8 cellular contexts compared by ENCODE assay signal in genomic region chr6:2763876-2764540, GRCh38. TPM values are rescaled to one million over a fixed set of nuclear protein-coding genes. Genes with fewer than 3 reads are reported as not detected.
DNase-seq lines count a peak whose midpoint lies in the region; ATAC-seq and TF ChIP-seq lines count a peak whose summit lies in the region.

No MANE protein-coding gene starts in this region.

- H3K36me3 ChIP-seq in iPS-20b (ENCODE audit: insufficient read depth, low read depth, low read length) (no peaks in the 10 kb centered on the region), testis (ENCODE audit: low read depth, missing control alignments) (no peaks in the 10 kb centered on the region)

- H3K4me1 Mint-ChIP-seq in activated CD4-positive, alpha-beta T cell treated with anti-CD3 and anti-CD28 coated beads for 36 hours, result peaks cover 42% of the 10 kb centered on the region
- H3K4me1 Mint-ChIP-seq in activated T-helper 2 cell treated with anti-CD3 and anti-CD28 coated beads, Interferon-gamma antibody, Interleukin-2, Interleukin-4, amounts not matched to agents 10 μg/mL and 5 μg/mL and 100 μg/mL, durations not matched to agents 14 hours and 24 hours and 36 hours (ENCODE audit: low read depth), result peaks cover 41% of the 10 kb centered on the region

- H3K4me3 Mint-ChIP-seq in activated CD4-positive, alpha-beta T cell treated with anti-CD3 and anti-CD28 coated beads for 36 hours, result peak overlapping the region; percentile 94
- H3K4me3 Mint-ChIP-seq in activated T-helper 2 cell treated with anti-CD3 and anti-CD28 coated beads, Interferon-gamma antibody, Interleukin-2, Interleukin-4, amounts not matched to agents 10 μg/mL and 5 μg/mL and 100 μg/mL, durations not matched to agents 14 hours and 24 hours and 36 hours (ENCODE audit: low read depth), result peak overlapping the region; percentile 90

- H3K4me3 ChIP-seq in iPS-20b (ENCODE audit: low read length) (peak overlapping the region; percentile 87), testis (peak overlapping the region; percentile 66 to 80)

- TF ChIP-seq CTCF in testis (IDR thresholded peaks at IDR 0.05), result no peak
- TF ChIP-seq CTCF in GM20000 (IDR thresholded peaks at IDR 0.05; ENCODE audit: extremely low read depth, missing control alignments), result no peak

- H3K27me3 Mint-ChIP-seq in activated CD4-positive, alpha-beta T cell treated with anti-CD3 and anti-CD28 coated beads for 36 hours, result no peaks in the 10 kb centered on the region
- H3K27me3 Mint-ChIP-seq in activated T-helper 2 cell treated with anti-CD3 and anti-CD28 coated beads, Interferon-gamma antibody, Interleukin-2, Interleukin-4, amounts not matched to agents 10 μg/mL and 5 μg/mL and 100 μg/mL, durations not matched to agents 14 hours and 24 hours and 36 hours (ENCODE audit: low read depth), result peaks cover 3% of the 10 kb centered on the region

- ATAC-seq in activated CD4-positive, alpha-beta T cell treated with anti-CD3 and anti-CD28 coated beads for 36 hours, result no peak
- no peak for ATAC-seq in GM18873 (IDR thresholded peaks at IDR 0.05; ENCODE audit: low FRiP score, unreplicated experiment)

- peak overlapping the region; percentile 98 for H3K27ac Mint-ChIP-seq in activated CD4-positive, alpha-beta T cell treated with anti-CD3 and anti-CD28 coated beads for 36 hours
- H3K27ac Mint-ChIP-seq in activated T-helper 2 cell treated with anti-CD3 and anti-CD28 coated beads, Interferon-gamma antibody, Interleukin-2, Interleukin-4, amounts not matched to agents 10 μg/mL and 5 μg/mL and 100 μg/mL, durations not matched to agents 14 hours and 24 hours and 36 hours, result peak overlapping the region; percentile 98

- H3K27ac ChIP-seq in iPS-20b (ENCODE audit: low read length), result no peak overlapping the region
- peak overlapping the region; percentile 87 to 94 for H3K27ac ChIP-seq in testis

- peaks cover 14% of the 10 kb centered on the region; the same call in 1 of the 2 replicates for H3K4me1 ChIP-seq in iPS-20b (ENCODE audit: insufficient read depth, low read length)
- H3K4me1 ChIP-seq in testis, result peaks cover 11% of the 10 kb centered on the region

- TF ChIP-seq POLR2A in testis (IDR thresholded peaks at IDR 0.05), result no peak

- CTCF ChIA-PET in activated CD4-positive, alpha-beta T cell treated with anti-CD3 and anti-CD28 coated beads for 36 hours (lab: Charles Lee), result interaction anchor here (0.6 to 6.5 kb wide), 9 partner anchors 8 to 1209 kb away, joined by 3 to 71 read pairs (median 4); partner anchors contain the start of gene MYLK4

- H3K9me3 Mint-ChIP-seq in activated CD4-positive, alpha-beta T cell treated with anti-CD3 and anti-CD28 coated beads for 36 hours (ENCODE audit: low read depth), result no peaks in the 10 kb centered on the region
- no peaks in the 10 kb centered on the region for H3K9me3 Mint-ChIP-seq in activated T-helper 2 cell treated with anti-CD3 and anti-CD28 coated beads, Interferon-gamma antibody, Interleukin-2, Interleukin-4, amounts not matched to agents 10 μg/mL and 5 μg/mL and 100 μg/mL, durations not matched to agents 14 hours and 24 hours and 36 hours

- H3K9me3 ChIP-seq in iPS-20b (ENCODE audit: insufficient read depth, low read depth, low read length), result no peaks in the 10 kb centered on the region
- no peaks in the 10 kb centered on the region for H3K9me3 ChIP-seq in testis

- H3K36me3 Mint-ChIP-seq in activated CD4-positive, alpha-beta T cell treated with anti-CD3 and anti-CD28 coated beads for 36 hours (ENCODE audit: low read depth), result peaks cover 19% of the 10 kb centered on the region
- H3K36me3 Mint-ChIP-seq in activated T-helper 2 cell treated with anti-CD3 and anti-CD28 coated beads, Interferon-gamma antibody, Interleukin-2, Interleukin-4, amounts not matched to agents 10 μg/mL and 5 μg/mL and 100 μg/mL, durations not matched to agents 14 hours and 24 hours and 36 hours (ENCODE audit: low read depth), result peaks cover 19% of the 10 kb centered on the region

- POLR2A ChIA-PET in activated CD4-positive, alpha-beta T cell treated with anti-CD3 and anti-CD28 coated beads for 36 hours (lab: Charles Lee), result interaction anchor here (0.7 to 1.0 kb wide), 3 partner anchors 78 to 112 kb away, joined by 3 to 4 read pairs (median 3); partner anchors contain the start of gene SERPINB1

- no peak for DNase-seq in activated CD4-positive, alpha-beta T cell treated with anti-CD3 and anti-CD28 coated beads for 36 hours
- DNase-seq in activated CD4-positive, alpha-beta T cell treated with anti-CD3 and anti-CD28 coated beads, Interleukin-2, amount 50 U/mL, for 1 hour, result no peak
- DNase-seq in activated T-helper 2 cell treated with anti-CD3 and anti-CD28 coated beads, Interferon-gamma antibody, Interleukin-2, Interleukin-4, amounts not matched to agents 10 μg/mL and 5 μg/mL and 100 μg/mL, durations not matched to agents 14 hours and 24 hours and 36 hours (ENCODE audit: low spot score), result no peak
- DNase-seq in testis (peak; percentile 34), GM20000 (ENCODE audit: low spot score) (no peak), SKM-1 treated with dmso at 0.1 percent for 144 hours (lab: John Stamatoyannopoulos, UW; ENCODE audit: unreplicated experiment) (no peak)

- H3K9ac ChIP-seq in iPS-20b (ENCODE audit: low read depth, low read length), result peak overlapping the region; percentile 79; the same call in 1 of the 2 replicates

- 50 to 64% methylated on average over 27 of the region's 27 CpGs for WGBS in testis, 2 donors

- intact Hi-C loops in activated CD4-positive, alpha-beta T cell treated with anti-CD3 and anti-CD28 coated beads for 36 hours (cut with DNase I, micrococcal nuclease), result loop anchor here (2.0 to 5.0 kb wide), 5 partner anchors 305 to 1373 kb away; partner anchors contain the start of genes FOXC1 (in 1 of the 2), PSMG4 (in 1 of the 2) and RIPK1 (in 1 of the 2)
- intact Hi-C loops in activated T-helper 2 cell treated with anti-CD3 and anti-CD28 coated beads, Interferon-gamma antibody, Interleukin-2, Interleukin-4, amounts not matched to agents 10 μg/mL and 5 μg/mL and 100 μg/mL, durations not matched to agents 14 hours and 24 hours and 36 hours (cut with micrococcal nuclease), result loop anchor here (2.0 to 10.0 kb wide), 6 partner anchors 222 to 1251 kb away; partner anchors contain the start of genes BPHL, GMDS and PSMG4
- intact Hi-C loops in testis (cut with DNase I; ENCODE audit: low total_unique reads), result no loop called here

- H3K27me3 ChIP-seq in iPS-20b (ENCODE audit: insufficient read depth, low read length) (no peaks in the 10 kb centered on the region), testis (no peaks in the 10 kb centered on the region)

RNA-seq across cellular contexts. Expression of gene WRNIP1, which starts 1.2 kb away (rescaled TPM):
- total RNA-seq in activated CD4-positive, alpha-beta T cell treated with anti-CD3 and anti-CD28 coated beads for 36 hours, result 10 to 100 TPM; 41.6 to 42.3 TPM
- 47.2 and 47.8 TPM in 2 replicates for total RNA-seq in activated T-helper 2 cell treated with anti-CD3 and anti-CD28 coated beads, Interferon-gamma antibody, Interleukin-2, Interleukin-4, amounts not matched to agents 10 μg/mL and 5 μg/mL and 100 μg/mL, durations not matched to agents 14 hours and 24 hours and 36 hours
- total RNA-seq in testis, result 100 to 1,000 TPM in 1 of 2 donors, 10 to 100 TPM in 1; 95.8 to 102 TPM
- polyA plus RNA-seq in testis (ENCODE audit: insufficient read depth, low read depth, low replicate concordance), result 57.7 TPM

RNA-seq across cellular contexts. Expression of gene MYLK4, which starts 13.3 kb away (rescaled TPM):
- total RNA-seq in activated CD4-positive, alpha-beta T cell treated with anti-CD3 and anti-CD28 coated beads for 36 hours, result under 1 TPM; 0.12 to 0.16 TPM
- total RNA-seq in activated T-helper 2 cell treated with anti-CD3 and anti-CD28 coated beads, Interferon-gamma antibody, Interleukin-2, Interleukin-4, amounts not matched to agents 10 μg/mL and 5 μg/mL and 100 μg/mL, durations not matched to agents 14 hours and 24 hours and 36 hours, result 0.21 and 0.23 TPM in 2 replicates
- total RNA-seq in testis, result 1 to 10 TPM in 1 of 2 donors, under 1 TPM in 1; 0.71 to 1.5 TPM
- 0.62 TPM for polyA plus RNA-seq in testis (ENCODE audit: insufficient read depth, low read depth, low replicate concordance)
